In the genomic region with DNA sequence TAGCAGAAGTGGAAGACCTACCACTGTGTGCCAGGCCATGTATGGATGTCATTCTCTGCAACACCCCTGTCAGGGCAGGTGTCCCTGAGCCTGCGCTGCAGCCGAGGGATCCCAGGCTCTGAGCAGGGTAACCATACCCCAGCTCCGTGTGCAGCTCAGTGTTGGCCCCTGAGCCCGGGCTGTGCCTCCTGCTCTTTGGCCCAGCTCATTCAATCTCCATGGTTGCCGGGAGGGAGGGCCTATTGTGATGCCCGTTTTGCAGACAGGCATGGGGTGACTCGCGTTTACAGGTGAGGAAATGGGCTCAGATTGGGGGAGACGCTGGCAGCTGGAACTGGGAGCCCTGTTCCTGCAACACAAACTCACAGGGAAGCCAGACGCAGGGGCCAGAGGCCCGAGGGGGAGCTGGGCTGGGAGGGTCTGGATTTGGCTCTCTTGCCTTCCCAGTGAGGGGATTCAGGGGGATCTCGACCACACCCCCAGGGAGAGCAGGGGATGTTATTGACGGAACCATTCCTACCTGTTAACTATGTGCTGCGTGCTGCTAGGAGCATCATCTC, we compare ENCODE assay signal across 16 cellular contexts.
A peak's percentile ranks its signal among the peaks of the same experiment; 100 is the strongest.
DNase-seq lines count a peak whose midpoint lies in the region; ATAC-seq, FAIRE-seq and TF ChIP-seq lines count a peak whose summit lies in the region.
"Had no signal": no experiment of that assay in that cellular context is flagged by ENCODE, and none has a peak within 500 bp of the region (broad histone marks: within the 10 kb centered on the region; RNA-seq: fewer than 3 reads in every experiment).

No MANE protein-coding gene starts in this region.

- TF ChIP-seq CTCF in GM12875 (IDR thresholded peaks at IDR 0.05; ENCODE audit: borderline replicate concordance, insufficient read depth, low read depth, low read length): no peak
- no peak for TF ChIP-seq CTCF in HepG2 (CRISPR knock-in tag; IDR thresholded peaks at IDR 0.05)
- no peak for TF ChIP-seq CTCF in suprapubic skin (IDR thresholded peaks at IDR 0.05)

- POLR2A ChIA-PET in HepG2 (lab: Yijun Ruan, JAX): no interaction called here

- CTCF ChIA-PET in HepG2 (lab: Yijun Ruan, JAX; ENCODE audit: low intra/inter-chr PET ratio, low total read pairs): no interaction called here

- TF ChIP-seq EP300 in HepG2 (IDR thresholded peaks at IDR 0.05; ENCODE audit: low read depth in 2 of 2, low read length in 2 of 2) (no peak), HepG2 (CRISPR knock-in tag; IDR thresholded peaks at IDR 0.05; ENCODE audit: borderline replicate concordance) (no peak), suprapubic skin (IDR thresholded peaks at IDR 0.05) (no peak)

- H3K27ac ChIP-seq in KOPT-K1 (ENCODE audit: low read depth, low read length, poor library complexity, severe bottlenecking) (peak overlapping the region; percentile 56), HepG2 (ENCODE audit: extremely low read length, insufficient read depth, low read length) (no peak overlapping the region), suprapubic skin (no peak overlapping the region)

- H3K4me2 ChIP-seq in HepG2 (ENCODE audit: low read depth, low read length): peak overlapping the region; percentile 50; the same call in 1 of the 2 replicates

- H3K4me3 ChIP-seq in GM12875 (ENCODE audit: low read depth, low read length) (peak overlapping the region; percentile 8), HepG2 (replicated peaks in 1 of 3; ENCODE audit: insufficient read depth in 1 of 3, low read depth in 2 of 3, low read length in 3 of 3) (peak overlapping the region in 1 of 3 experiments; percentile 24; a peak in 1 of 6 replicates), suprapubic skin (no peak overlapping the region)

- intact Hi-C loops in HepG2 (cut with micrococcal nuclease; ENCODE audit: unreplicated experiment): no loop called here

- no peak for ATAC-seq in HepG2
- no peak for ATAC-seq in HG02938 (IDR thresholded peaks at IDR 0.05; ENCODE audit: unreplicated experiment)
- ATAC-seq: CD8-positive, alpha-beta T cell had no signal

- no peaks in the 10 kb centered on the region for H4K20me1 ChIP-seq in HepG2 (ENCODE audit: insufficient read depth, low read length)

- BruUV-seq in HepG2 (replicated peaks; lab: Mats Ljungman, UMichigan): no TSS peak

- H2AFZ ChIP-seq in HepG2 (ENCODE audit: low read length): no peak overlapping the region

- H3K36me3 ChIP-seq in KOPT-K1 (ENCODE audit: insufficient read depth, low read length): no peaks in the 10 kb centered on the region
- H3K36me3 ChIP-seq in HepG2 (replicated peaks in 1 of 2; ENCODE audit: control insufficient read depth in 1 of 2, insufficient read depth in 2 of 2, low read length in 2 of 2): no peaks in the 10 kb centered on the region
- H3K36me3 ChIP-seq in suprapubic skin: no peaks in the 10 kb centered on the region
- H3K36me3 ChIP-seq: BE2C had no signal

- FAIRE-seq in HepG2 (lab: Jason Lieb, UNC): no peak
- FAIRE-seq: GM12892 had no signal

- TF ChIP-seq POLR2A in HepG2 (IDR thresholded peaks at IDR 0.05; ENCODE audit: insufficient read depth in 1 of 2, low read depth in 2 of 2, low read length in 2 of 2) (no peak), suprapubic skin (IDR thresholded peaks at IDR 0.05) (no peak)

- H3K9ac ChIP-seq in HepG2 (ENCODE audit: insufficient read depth, low read depth, low read length): no peak overlapping the region

- H3K9me3 ChIP-seq in KOPT-K1 (ENCODE audit: insufficient read depth, low read length, poor library complexity, severe bottlenecking) (no peaks in the 10 kb centered on the region), HepG2 (ENCODE audit: low read length) (no peaks in the 10 kb centered on the region), suprapubic skin (no peaks in the 10 kb centered on the region)
- H3K9me3 ChIP-seq: BE2C had no signal

- no peaks in the 10 kb centered on the region for H3K79me2 ChIP-seq in HepG2 (ENCODE audit: insufficient read depth, low read length)

- 30% methylated on average over 12 of the region's 14 CpGs for WGBS in HepG2 (ENCODE audit: low lambda C conversion rate)
- 87% methylated on average over 7 of the region's 14 CpGs for WGBS in suprapubic skin

- in situ Hi-C loops in HepG2 (cut with HindIII; ENCODE audit: extremely low pct_ligation_motif_present, low pct_unique_long_range_greater_than_20kb): no loop called here

- H3K27me3 ChIP-seq in HepG2 (ENCODE audit: control insufficient read depth in 1 of 2, insufficient read depth in 2 of 2, low read length in 2 of 2) (peaks cover 3 to 16% of the 10 kb centered on the region in 2 experiments; a peak in 4 of 5 replicates), suprapubic skin (peaks cover 35% of the 10 kb centered on the region)
- H3K27me3 ChIP-seq: BE2C had no signal

- DNase-seq in HepG2 (ENCODE audit: low spot score) (no peak), suprapubic skin (ENCODE audit: low spot score in 2 of 2) (peak; percentile 24 to 43), SW480 (ENCODE audit: low spot score) (no peak), HT-29 (ENCODE audit: low spot score) (no peak)
- DNase-seq: BE2C; CD8-positive, alpha-beta T cell; DMS79 treated with DMSO at 0.1 percent for 48 hours; NCI-H1105; NCI-H1694; NCI-H226; NCI-H524 treated with DMSO at 0.1 percent for 48 hours; SHP77 treated with DMSO at 0.1 percent for 48 hours had no signal

- H3K4me1 ChIP-seq in HepG2 (ENCODE audit: insufficient read depth, low read length): peaks cover 16% of the 10 kb centered on the region
- H3K4me1 ChIP-seq in suprapubic skin: no peaks in the 10 kb centered on the region
- H3K4me1 ChIP-seq: BE2C had no signal

- TF ChIP-seq RAD21 in HepG2 (CRISPR knock-in tag; IDR thresholded peaks at IDR 0.05): no peak

TF ChIP-seq in HepG2, 621 proteins besides CTCF, POLR2A, EP300 and RAD21 (continues in another document):
- TF ChIP-seq ZNF124 (CRISPR knock-in tag; IDR thresholded peaks at IDR 0.05): no peak
- no peak for TF ChIP-seq ZSCAN20 (CRISPR knock-in tag; IDR thresholded peaks at IDR 0.05; ENCODE audit: borderline replicate concordance)
- TF ChIP-seq, protein P1, sequence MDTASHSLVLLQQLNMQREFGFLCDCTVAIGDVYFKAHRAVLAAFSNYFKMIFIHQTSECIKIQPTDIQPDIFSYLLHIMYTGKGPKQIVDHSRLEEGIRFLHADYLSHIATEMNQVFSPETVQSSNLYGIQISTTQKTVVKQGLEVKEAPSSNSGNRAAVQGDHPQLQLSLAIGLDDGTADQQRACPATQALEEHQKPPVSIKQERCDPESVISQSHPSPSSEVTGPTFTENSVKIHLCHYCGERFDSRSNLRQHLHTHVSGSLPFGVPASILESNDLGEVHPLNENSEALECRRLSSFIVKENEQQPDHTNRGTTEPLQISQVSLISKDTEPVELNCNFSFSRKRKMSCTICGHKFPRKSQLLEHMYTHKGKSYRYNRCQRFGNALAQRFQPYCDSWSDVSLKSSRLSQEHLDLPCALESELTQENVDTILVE (CRISPR knock-in tag; IDR thresholded peaks at IDR 0.05): no peak
- TF ChIP-seq CBFB (CRISPR knock-in tag; IDR thresholded peaks at IDR 0.05): no peak
- TF ChIP-seq BCLAF1 (IDR thresholded peaks at IDR 0.05): no peak
- no peak for TF ChIP-seq CENPX (CRISPR knock-in tag; IDR thresholded peaks at IDR 0.05)
- TF ChIP-seq NFE2L1 (CRISPR knock-in tag; IDR thresholded peaks at IDR 0.05; ENCODE audit: borderline replicate concordance): no peak
- TF ChIP-seq POLR2G (IDR thresholded peaks at IDR 0.05; ENCODE audit: low read depth, low read length): no peak
- TF ChIP-seq, protein P2, sequence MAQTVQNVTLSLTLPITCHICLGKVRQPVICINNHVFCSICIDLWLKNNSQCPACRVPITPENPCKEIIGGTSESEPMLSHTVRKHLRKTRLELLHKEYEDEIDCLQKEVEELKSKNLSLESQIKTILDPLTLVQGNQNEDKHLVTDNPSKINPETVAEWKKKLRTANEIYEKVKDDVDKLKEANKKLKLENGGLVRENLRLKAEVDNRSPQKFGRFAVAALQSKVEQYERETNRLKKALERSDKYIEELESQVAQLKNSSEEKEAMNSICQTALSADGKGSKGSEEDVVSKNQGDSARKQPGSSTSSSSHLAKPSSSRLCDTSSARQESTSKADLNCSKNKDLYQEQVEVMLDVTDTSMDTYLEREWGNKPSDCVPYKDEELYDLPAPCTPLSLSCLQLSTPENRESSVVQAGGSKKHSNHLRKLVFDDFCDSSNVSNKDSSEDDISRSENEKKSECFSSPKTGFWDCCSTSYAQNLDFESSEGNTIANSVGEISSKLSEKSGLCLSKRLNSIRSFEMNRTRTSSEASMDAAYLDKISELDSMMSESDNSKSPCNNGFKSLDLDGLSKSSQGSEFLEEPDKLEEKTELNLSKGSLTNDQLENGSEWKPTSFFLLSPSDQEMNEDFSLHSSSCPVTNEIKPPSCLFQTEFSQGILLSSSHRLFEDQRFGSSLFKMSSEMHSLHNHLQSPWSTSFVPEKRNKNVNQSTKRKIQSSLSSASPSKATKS (CRISPR knock-in tag; IDR thresholded peaks at IDR 0.05): no peak
- no peak for TF ChIP-seq ZNF331 (CRISPR knock-in tag; IDR thresholded peaks at IDR 0.05)
- TF ChIP-seq ELF3 (CRISPR knock-in tag; IDR thresholded peaks at IDR 0.05): no peak
- no peak for TF ChIP-seq HNRNPK (IDR thresholded peaks at IDR 0.05; ENCODE audit: low read depth, low read length, poor library complexity, severe bottlenecking)
- TF ChIP-seq ZNF138 (CRISPR knock-in tag; IDR thresholded peaks at IDR 0.05; ENCODE audit: low read depth): no peak
- TF ChIP-seq NCOA5 (CRISPR knock-in tag; IDR thresholded peaks at IDR 0.05): no peak
- TF ChIP-seq SP1 (IDR thresholded peaks at IDR 0.05): no peak
- no peak for TF ChIP-seq SP1 (CRISPR knock-in tag; IDR thresholded peaks at IDR 0.05)
- TF ChIP-seq ZNF432 (CRISPR knock-in tag; IDR thresholded peaks at IDR 0.05; ENCODE audit: borderline replicate concordance): no peak

Comparison
In these comparisons a context has a peak if more than half of its experiments do, and no peak if none do; other contexts are left out.
1. DNase-seq: peak in suprapubic skin (2 of 2); none in HepG2 (single experiment), SW480 (single experiment) and HT-29 (single experiment).